Comparison of ENCODE assay signal across 17 cellular contexts in genomic region chr17:21399476-21400203, GRCh38. TPM values are rescaled to one million over a fixed set of nuclear protein-coding genes. Genes with fewer than 3 reads are reported as not detected.
DNase-seq lines count a peak whose midpoint lies in the region; ATAC-seq and TF ChIP-seq lines count a peak whose summit lies in the region.
"Had no signal": no experiment of that assay in that cellular context is flagged by ENCODE, and none has a peak within 500 bp of the region (broad histone marks: within the 10 kb centered on the region; RNA-seq: fewer than 3 reads in every experiment).

No MANE protein-coding gene starts in this region.

- intact Hi-C loops in left cardiac atrium (cut with DNase I) (loop anchor here in 1 of 2 donors (5.0 kb wide), 1 partner anchor 288 kb away; no protein-coding TSS in a partner anchor), heart left ventricle (cut with DNase I) (loop anchor here in 1 of 10 donors (5.0 kb wide), 1 partner anchor 288 kb away; no protein-coding TSS in a partner anchor), thyroid gland (cut with DNase I) (loop anchor here (10.0 kb wide), 1 partner anchor 285 kb away; no protein-coding TSS in a partner anchor)

- H3K4me1 ChIP-seq in heart left ventricle (peaks cover 0 to 32% (median 10%) of the 10 kb centered on the region in 12 donors), osteoblast (ENCODE audit: insufficient read depth, low read length) (peaks cover 3% of the 10 kb centered on the region), thyroid gland (no peaks in the 10 kb centered on the region)

- H2AFZ ChIP-seq in osteoblast (ENCODE audit: low read length), result no peak overlapping the region
- H2AFZ ChIP-seq: GM23338 had no signal

- TF ChIP-seq CTCF in heart left ventricle (IDR thresholded peaks at IDR 0.05) (no peak), osteoblast (IDR thresholded peaks at IDR 0.05; ENCODE audit: extremely low read depth, low read depth, low read length) (no peak), thyroid gland (IDR thresholded peaks at IDR 0.05) (no peak)

- DNase-seq in left cardiac atrium (no peak), heart left ventricle (no peak), G401 (ENCODE audit: low spot score) (peak; percentile 61), cerebellar cortex (ENCODE audit: low spot score) (peak; percentile 44), osteoblast (ENCODE audit: insufficient read length, low spot score, missing footprints) (peak; percentile 14), thyroid gland (no peak)
- DNase-seq in activated CD8-positive, alpha-beta memory T cell treated with anti-CD3 and anti-CD28 coated beads, Interleukin-2, amount 50 U/mL, for 4 hours, result no peak
- DNase-seq: AML-193; CD4-positive, CD25-positive, alpha-beta regulatory T cell; DMS53; H9 had no signal

- peak; percentile 21 to 28 for ATAC-seq in left cardiac atrium
- ATAC-seq in heart left ventricle, result no peak
- no peak for ATAC-seq in GM18505 (IDR thresholded peaks at IDR 0.05; ENCODE audit: unreplicated experiment)
- ATAC-seq: GM12878, GM23338 had no signal

- in situ Hi-C loops in G401 (cut with HindIII; ENCODE audit: low sequenced_read_pairs), result no loop called here

- no peak overlapping the region for H3K4me2 ChIP-seq in osteoblast (ENCODE audit: insufficient read depth, low read length)
- H3K4me2 ChIP-seq: GM23338 had no signal

- H3K27ac ChIP-seq in heart left ventricle, result no peak overlapping the region
- H3K27ac ChIP-seq in osteoblast (ENCODE audit: low read depth, low read length), result no peak overlapping the region
- H3K27ac ChIP-seq in thyroid gland, result no peak overlapping the region
- H3K27ac ChIP-seq: 22Rv1; BLaER1 treated with 17β-estradiol and CSF1 and Interleukin-3, amounts not matched to agents 10 nM and 100 nM; HL-60 had no signal

- H3K79me2 ChIP-seq in osteoblast (ENCODE audit: insufficient read depth, low read length), result no peaks in the 10 kb centered on the region

- TF ChIP-seq POLR2A in heart left ventricle (IDR thresholded peaks at IDR 0.05), result no peak
- TF ChIP-seq POLR2A in GM18505 (IDR thresholded peaks at IDR 0.05; ENCODE audit: borderline replicate concordance, extremely low read depth, insufficient read depth, insufficient read length), result no peak
- no peak for TF ChIP-seq POLR2A in thyroid gland (IDR thresholded peaks at IDR 0.05)

- no peaks in the 10 kb centered on the region for H4K20me1 ChIP-seq in osteoblast (ENCODE audit: insufficient read depth, low read length)

- no peaks in the 10 kb centered on the region for H3K27me3 ChIP-seq in heart left ventricle
- H3K27me3 ChIP-seq in osteoblast (ENCODE audit: insufficient read depth, low read length), result no peaks in the 10 kb centered on the region
- no peaks in the 10 kb centered on the region for H3K27me3 ChIP-seq in thyroid gland
- H3K27me3 ChIP-seq: BLaER1 treated with 17β-estradiol and CSF1 and Interleukin-3, amounts not matched to agents 10 nM and 100 nM had no signal

- H3K4me3 ChIP-seq in heart left ventricle, result no peak overlapping the region
- H3K4me3 ChIP-seq in osteoblast (ENCODE audit: insufficient read depth, low read length), result no peak overlapping the region
- no peak overlapping the region for H3K4me3 ChIP-seq in thyroid gland (replicated peaks in 1 of 3)
- H3K4me3 ChIP-seq: BLaER1 treated with 17β-estradiol and CSF1 and Interleukin-3, amounts not matched to agents 10 nM and 100 nM; GM12878; GM23338 had no signal

- 82 to 86% (median 85%) methylated on average over 13 of the region's 13 CpGs for WGBS in heart left ventricle, 4 donors
- WGBS in thyroid gland, 2 donors, result 92 to 95% methylated on average over 12 to 13 of the region's 13 CpGs

- H3K9me3 ChIP-seq in heart left ventricle, result peaks cover 0 to 4% (median 0%) of the 10 kb centered on the region in 12 donors
- H3K9me3 ChIP-seq in osteoblast (ENCODE audit: low read depth, low read length), result no peaks in the 10 kb centered on the region
- no peaks in the 10 kb centered on the region for H3K9me3 ChIP-seq in thyroid gland
- H3K9me3 ChIP-seq: BLaER1 treated with 17β-estradiol and CSF1 and Interleukin-3, amounts not matched to agents 10 nM and 100 nM had no signal

- H3K36me3 ChIP-seq in heart left ventricle, result no peaks in the 10 kb centered on the region
- no peaks in the 10 kb centered on the region for H3K36me3 ChIP-seq in osteoblast (ENCODE audit: insufficient read depth, low read length)
- no peaks in the 10 kb centered on the region for H3K36me3 ChIP-seq in thyroid gland

RNA-seq across cellular contexts. Expression of gene KCNJ12, which starts 23.5 kb away (rescaled TPM):
- 10 to 100 TPM; 12.0 to 16.5 TPM for total RNA-seq in left cardiac atrium
- 10 to 100 TPM in 3 of 9 donors, 1 to 10 TPM in 6; 7.5 to 24.2 (median 9.1) TPM for total RNA-seq in heart left ventricle
- 1 to 10 TPM; 6.6 to 7.3 TPM for polyA plus RNA-seq in heart left ventricle
- total RNA-seq in G401 (2014; rRNA removed; shearing (Covaris generic)), result 3.9 and 4.9 TPM in 2 replicates
- total RNA-seq in osteoblast, result under 0.01 and 0.29 TPM in 2 replicates
- 1 to 10 TPM in 3 of 4 donors, under 1 TPM in 1; 0.56 to 2.7 (median 2.3) TPM for total RNA-seq in thyroid gland
- polyA plus RNA-seq: CD4-positive, CD25-positive, alpha-beta regulatory T cell had no signal

Comparison
In these comparisons a context has a peak if more than half of its experiments do, and no peak if none do; other contexts are left out.
1. ATAC-seq: peak in left cardiac atrium (2 of 2); none in heart left ventricle (0 of 4) and GM18505 (single experiment).
2. DNase-seq: peak in G401 (single experiment), cerebellar cortex (single experiment) and osteoblast (single experiment); none in left cardiac atrium (single experiment), heart left ventricle (0 of 5), thyroid gland (0 of 2) and activated CD8-positive, alpha-beta memory T cell treated with anti-CD3 and anti-CD28 coated beads, Interleukin-2, amount 50 U/mL, for 4 hours (single experiment).